24 cellular contexts compared by ENCODE assay signal in the genomic region with DNA sequence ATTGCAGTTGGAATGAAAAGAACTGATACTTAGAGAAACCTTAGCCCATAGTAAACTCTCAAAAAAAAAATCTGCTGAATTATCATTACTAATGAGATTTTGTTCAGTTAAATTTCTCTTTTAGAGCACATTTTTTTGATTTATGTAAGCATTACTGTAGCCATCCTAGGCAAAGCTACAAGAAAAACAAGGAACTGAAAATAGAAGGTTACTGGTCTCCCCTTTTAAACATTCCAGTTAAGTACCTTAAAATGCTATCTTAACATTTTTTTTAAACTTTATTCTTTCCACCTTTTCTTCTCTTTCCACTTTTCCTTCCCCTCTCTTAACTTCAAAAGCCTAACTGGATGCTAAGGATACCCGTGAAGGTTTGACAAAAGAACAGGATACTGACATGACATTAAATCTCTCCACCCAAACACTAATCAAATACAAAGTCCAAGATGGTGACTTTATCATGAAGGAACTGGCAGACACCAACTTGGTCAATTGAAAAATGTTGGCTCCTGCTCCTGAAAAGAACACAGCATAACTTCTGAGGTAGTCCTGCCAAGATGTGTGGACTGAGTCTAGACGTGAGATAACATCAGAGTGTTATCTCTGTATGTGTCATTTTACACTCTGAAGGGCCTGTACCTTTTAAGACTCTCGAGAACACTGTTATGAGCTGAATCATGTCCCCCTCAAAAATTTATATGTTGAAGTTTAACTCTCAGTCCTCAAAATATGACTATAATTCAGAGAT. TPM values are rescaled to one million over a fixed set of nuclear protein-coding genes. Genes with fewer than 3 reads are reported as not detected.
DNase-seq lines count a peak whose midpoint lies in the region; ATAC-seq, FAIRE-seq and TF ChIP-seq lines count a peak whose summit lies in the region.
"Had no signal": no experiment of that assay in that cellular context is flagged by ENCODE, and none has a peak within 500 bp of the region (broad histone marks: within the 10 kb centered on the region; RNA-seq: fewer than 3 reads in every experiment).

No MANE protein-coding gene starts in this region.

- no peaks in the 10 kb centered on the region for H3K36me3 ChIP-seq in astrocyte (ENCODE audit: insufficient read depth, low read length)
- H3K36me3 ChIP-seq in mucosa of descending colon (ENCODE audit: low read depth), result no peaks in the 10 kb centered on the region
- H3K36me3 ChIP-seq: right lobe of liver had no signal

- H3K4me1 ChIP-seq in astrocyte (ENCODE audit: insufficient read depth, low read length), result peaks cover 21% of the 10 kb centered on the region
- H3K4me1 ChIP-seq in mucosa of descending colon (ENCODE audit: low read depth), result peaks cover 4% of the 10 kb centered on the region

- H3K4me2 ChIP-seq in astrocyte (ENCODE audit: low read length), result peak overlapping the region; percentile 0

- DNase-seq in EH (ENCODE audit: low read depth) (peak; percentile 56), M059J (ENCODE audit: low read depth) (peak; percentile 57), astrocyte (ENCODE audit: low read depth) (peak; percentile 87), mucosa of descending colon (no peak)
- DNase-seq: activated CD4-positive, alpha-beta T cell treated with anti-CD3 and anti-CD28 coated beads, Interleukin-2, amount 50 U/mL, for 1 hour; activated naive CD8-positive, alpha-beta T cell treated with anti-CD3 and anti-CD28 coated beads, Interleukin-2, amount 10 ng/mL, durations not matched to agents 7 days and 5 days; H9; head of caudate nucleus; left colon; mesenchymal stem cell; naive thymus-derived CD4-positive, alpha-beta T cell; NCI-H1048; NCI-H2029 treated with DMSO at 0.1 percent for 48 hours; NCI-H345; NCI-H82; right lobe of liver; stimulated activated CD4-positive, alpha-beta T cell treated with anti-CD3 and anti-CD28 coated beads, Interleukin-15, amount 100 ng/mL, for 24 hours had no signal

- ATAC-seq in mucosa of descending colon, result no peak
- ATAC-seq in HG03571 (IDR thresholded peaks at IDR 0.05; ENCODE audit: unreplicated experiment), result no peak
- ATAC-seq in HG02763 (IDR thresholded peaks at IDR 0.05; ENCODE audit: unreplicated experiment), result no peak
- no peak for ATAC-seq in HG03521 (IDR thresholded peaks at IDR 0.05; ENCODE audit: unreplicated experiment)
- ATAC-seq: left colon; naive thymus-derived CD4-positive, alpha-beta T cell; right lobe of liver had no signal

- no peaks in the 10 kb centered on the region for H3K27me3 ChIP-seq in astrocyte (ENCODE audit: insufficient read depth, low read length)
- H3K27me3 ChIP-seq: right lobe of liver had no signal

- no peaks in the 10 kb centered on the region for H4K20me1 ChIP-seq in astrocyte (ENCODE audit: insufficient read depth, low read length)

- no peak overlapping the region for H2AFZ ChIP-seq in astrocyte (ENCODE audit: low read depth, low read length)

- H3K4me1 Mint-ChIP-seq in astrocyte (ENCODE audit: low read depth, unreplicated experiment) (peaks cover 15% of the 10 kb centered on the region), nephron (peaks cover 46% of the 10 kb centered on the region)

- H3K4me3 ChIP-seq in astrocyte (ENCODE audit: insufficient read depth, low read depth, low read length), result no peak overlapping the region
- no peak overlapping the region for H3K4me3 ChIP-seq in mucosa of descending colon
- H3K4me3 ChIP-seq: right lobe of liver, SK-N-MC had no signal

- no peaks in the 10 kb centered on the region for H3K9me3 ChIP-seq in astrocyte (ENCODE audit: insufficient read depth, low read depth, low read length)
- H3K9me3 ChIP-seq in mucosa of descending colon, result no peaks in the 10 kb centered on the region
- H3K9me3 ChIP-seq: right lobe of liver had no signal

- TF ChIP-seq CTCF in astrocyte (IDR thresholded peaks at IDR 0.05; ENCODE audit: insufficient read depth, low read depth, low read length), result no peak
- TF ChIP-seq CTCF in nephron (IDR thresholded peaks at IDR 0.05; ENCODE audit: unreplicated experiment in 3 of 3), result no peak
- no peak for TF ChIP-seq CTCF in mucosa of descending colon (IDR thresholded peaks at IDR 0.05)

- peak overlapping the region; percentile 56 for H3K27ac Mint-ChIP-seq in astrocyte (ENCODE audit: unreplicated experiment)
- peak overlapping the region in 2 of 3 experiments; percentile 41 to 71 for H3K27ac Mint-ChIP-seq in nephron
- H3K27ac Mint-ChIP-seq: activated naive CD8-positive, alpha-beta T cell treated with anti-CD3 and anti-CD28 coated beads, Interleukin-2, amount 10 ng/mL, durations not matched to agents 7 days and 5 days; H9; naive thymus-derived CD4-positive, alpha-beta T cell had no signal

- no peak for FAIRE-seq in astrocyte (lab: Jason Lieb, UNC)
- FAIRE-seq: endometrium had no signal

- H3K9ac ChIP-seq in astrocyte (ENCODE audit: low read length), result peak overlapping the region; percentile 13

- H3K9me3 Mint-ChIP-seq in astrocyte (ENCODE audit: unreplicated experiment), result no peaks in the 10 kb centered on the region
- no peaks in the 10 kb centered on the region for H3K9me3 Mint-ChIP-seq in nephron
- H3K9me3 Mint-ChIP-seq: activated naive CD8-positive, alpha-beta T cell treated with anti-CD3 and anti-CD28 coated beads, Interleukin-2, amount 10 ng/mL, durations not matched to agents 7 days and 5 days; naive thymus-derived CD4-positive, alpha-beta T cell had no signal

- no peak overlapping the region for H3K4me3 Mint-ChIP-seq in astrocyte (ENCODE audit: unreplicated experiment)
- no peak overlapping the region for H3K4me3 Mint-ChIP-seq in nephron
- H3K4me3 Mint-ChIP-seq: activated naive CD8-positive, alpha-beta T cell treated with anti-CD3 and anti-CD28 coated beads, Interleukin-2, amount 10 ng/mL, durations not matched to agents 7 days and 5 days; H9; naive thymus-derived CD4-positive, alpha-beta T cell had no signal

- no peaks in the 10 kb centered on the region for H3K36me3 Mint-ChIP-seq in astrocyte (ENCODE audit: low read depth, unreplicated experiment)
- no peaks in the 10 kb centered on the region for H3K36me3 Mint-ChIP-seq in nephron (ENCODE audit: low read depth)
- H3K36me3 Mint-ChIP-seq: activated naive CD8-positive, alpha-beta T cell treated with anti-CD3 and anti-CD28 coated beads, Interleukin-2, amount 10 ng/mL, durations not matched to agents 7 days and 5 days had no signal

- H3K27me3 Mint-ChIP-seq in astrocyte (ENCODE audit: low read depth, unreplicated experiment) (peaks cover 3% of the 10 kb centered on the region), nephron (ENCODE audit: low read depth) (no peaks in the 10 kb centered on the region)

- H3K27ac ChIP-seq in astrocyte (ENCODE audit: low read depth, low read length), result peak overlapping the region; percentile 39
- H3K27ac ChIP-seq: C4-2B, right lobe of liver, SK-N-MC had no signal

- intact Hi-C loops in mucosa of descending colon (cut with DNase I, micrococcal nuclease), result no loop called here

- no peaks in the 10 kb centered on the region for H3K79me2 ChIP-seq in astrocyte (ENCODE audit: insufficient read depth, low read length)

RNA-seq across cellular contexts. Expression of gene SACS, which starts 29.5 kb away (rescaled TPM):
- total RNA-seq in M059J (2014; rRNA removed; shearing (Covaris generic)), result 29.0 and 42.8 TPM in 2 replicates
- total RNA-seq in astrocyte, result 78.8 and 79.4 TPM in 2 replicates
- 10 to 100 TPM in 1 of 3 donors, 1 to 10 TPM in 2; 2.1 to 19.0 (median 3.7) TPM for total RNA-seq in mucosa of descending colon

Comparison
In these comparisons a context has a peak if more than half of its experiments do, and no peak if none do; other contexts are left out.
1. DNase-seq: peak in EH (single experiment), M059J (single experiment) and astrocyte (single experiment); none in mucosa of descending colon (0 of 3).